11 cellular contexts compared by ENCODE assay signal in the genomic region with DNA sequence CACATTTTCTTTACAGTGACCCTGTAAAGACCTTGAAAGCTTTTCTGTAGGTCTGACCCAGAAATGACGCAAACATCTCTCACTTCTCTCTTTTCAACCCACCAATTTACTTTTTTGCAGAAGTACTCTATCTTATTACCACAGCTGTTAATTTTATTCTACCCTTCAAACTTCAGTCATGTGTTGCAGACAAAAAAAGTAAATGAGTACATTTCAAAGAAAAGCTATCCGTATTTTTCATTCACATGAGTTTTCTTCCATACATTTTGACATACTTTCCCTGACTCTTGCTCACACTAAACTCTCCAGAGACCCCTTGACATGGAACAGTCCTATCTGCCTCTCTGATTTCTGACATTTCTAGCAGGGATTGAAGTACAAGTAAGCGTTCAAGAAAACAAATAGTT. TPM values are rescaled to one million over a fixed set of nuclear protein-coding genes. Genes with fewer than 3 reads are reported as not detected.
A peak's percentile ranks its signal among the peaks of the same experiment; 100 is the strongest.
DNase-seq lines count a peak whose midpoint lies in the region; ATAC-seq and TF ChIP-seq lines count a peak whose summit lies in the region.
"Had no signal": no experiment of that assay in that cellular context is flagged by ENCODE, and none has a peak within 500 bp of the region (broad histone marks: within the 10 kb centered on the region; RNA-seq: fewer than 3 reads in every experiment).

No MANE protein-coding gene starts in this region.

- no peaks in the 10 kb centered on the region for H3K27me3 ChIP-seq in stomach
- H3K27me3 ChIP-seq: suprapubic skin had no signal

- no peak overlapping the region for H3K27ac ChIP-seq in stomach
- H3K27ac ChIP-seq: skin epidermis, suprapubic skin had no signal

- no peak overlapping the region for H3K4me3 ChIP-seq in stomach
- H3K4me3 ChIP-seq: skin epidermis, suprapubic skin had no signal

- ATAC-seq in GM19467 (IDR thresholded peaks at IDR 0.05; ENCODE audit: unreplicated experiment) (peak; percentile 98), HG03097 (IDR thresholded peaks at IDR 0.05; ENCODE audit: low FRiP score, unreplicated experiment) (peak; percentile 92), omental fat pad (ENCODE audit: low FRiP score) (no peak)

- H3K36me3 ChIP-seq in stomach, result no peaks in the 10 kb centered on the region
- H3K36me3 ChIP-seq: suprapubic skin had no signal

- TF ChIP-seq CTCF in omental fat pad (IDR thresholded peaks at IDR 0.05) (no peak), stomach (IDR thresholded peaks at IDR 0.05) (no peak)

- TF ChIP-seq EP300 in stomach (IDR thresholded peaks at IDR 0.05), result no peak

- DNase-seq in GF-D8 (lab: John Stamatoyannopoulos, UW) (peak; percentile 76), RPMI8226 (peak; percentile 33), omental fat pad (ENCODE audit: low spot score) (no peak), stomach (no peak), epidermal melanocyte (ENCODE audit: insufficient read length, low spot score) (no peak)
- no peak for DNase-seq in stimulated activated CD4-positive, alpha-beta T cell treated with anti-CD3 and anti-CD28 coated beads, Interleukin-4, amount 100 ng/mL, for 24 hours
- DNase-seq: cortex of kidney had no signal

- whole genome bisulfite sequencing in stomach, 5 donors, result 68 to 80% (median 70%) methylated on average over 3 of the region's 3 CpGs

- no peaks in the 10 kb centered on the region for H3K4me1 ChIP-seq in stomach
- H3K4me1 ChIP-seq: suprapubic skin had no signal

- no peaks in the 10 kb centered on the region for H3K9me3 ChIP-seq in stomach
- H3K9me3 ChIP-seq: suprapubic skin had no signal

- intact Hi-C loops in stomach (cut with DNase I; ENCODE audit: low total_unique reads), result no loop called here

- no peak for TF ChIP-seq POLR2A in stomach (IDR thresholded peaks at IDR 0.05)

RNA-seq across cellular contexts. Expression of gene SLC7A11, which starts 51.7 kb away (rescaled TPM):
- total RNA-seq in omental fat pad (1 to 10 TPM in 2 of 4 donors, under 1 TPM in 2; 0.60 to 1.5 (median 0.90) TPM), stomach (10 to 100 TPM in 1 of 5 donors, 1 to 10 TPM in 3, not detected in 1; 2.3 to 15.8 (median 5.6) TPM)
- polyA plus RNA-seq in stomach, result 1 to 10 TPM in 1 of 3 donors, under 1 TPM in 2; 0.50 to 1.5 (median 0.88) TPM

Comparison
In these comparisons a context has a peak if more than half of its experiments do, and no peak if none do; other contexts are left out.
1. DNase-seq: peak in GF-D8 (single experiment) and RPMI8226 (single experiment); none in omental fat pad (single experiment), stomach (single experiment), epidermal melanocyte (single experiment) and stimulated activated CD4-positive, alpha-beta T cell treated with anti-CD3 and anti-CD28 coated beads, Interleukin-4, amount 100 ng/mL, for 24 hours (single experiment).